13 cellular contexts compared by ENCODE assay signal in the genomic region with DNA sequence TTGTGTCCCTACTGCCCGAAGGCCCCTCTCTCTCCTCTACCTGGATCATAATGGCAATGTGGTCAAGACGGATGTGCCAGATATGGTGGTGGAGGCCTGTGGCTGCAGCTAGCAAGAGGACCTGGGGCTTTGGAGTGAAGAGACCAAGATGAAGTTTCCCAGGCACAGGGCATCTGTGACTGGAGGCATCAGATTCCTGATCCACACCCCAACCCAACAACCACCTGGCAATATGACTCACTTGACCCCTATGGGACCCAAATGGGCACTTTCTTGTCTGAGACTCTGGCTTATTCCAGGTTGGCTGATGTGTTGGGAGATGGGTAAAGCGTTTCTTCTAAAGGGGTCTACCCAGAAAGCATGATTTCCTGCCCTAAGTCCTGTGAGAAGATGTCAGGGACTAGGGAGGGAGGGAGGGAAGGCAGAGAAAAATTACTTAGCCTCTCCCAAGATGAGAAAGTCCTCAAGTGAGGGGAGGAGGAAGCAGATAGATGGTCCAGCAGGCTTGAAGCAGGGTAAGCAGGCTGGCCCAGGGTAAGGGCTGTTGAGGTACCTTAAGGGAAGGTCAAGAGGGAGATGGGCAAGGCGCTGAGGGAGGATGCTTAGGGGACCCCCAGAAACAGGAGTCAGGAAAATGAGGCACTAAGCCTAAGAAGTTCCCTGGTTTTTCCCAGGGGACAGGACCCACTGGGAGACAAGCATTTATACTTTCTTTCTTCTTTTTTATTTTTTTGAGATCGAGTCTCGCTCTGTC. TPM values are rescaled to one million over a fixed set of nuclear protein-coding genes. Genes with fewer than 3 reads are reported as not detected.
DNase-seq lines count a peak whose midpoint lies in the region; TF ChIP-seq lines count a peak whose summit lies in the region.
"Had no signal": no experiment of that assay in that cellular context is flagged by ENCODE, and none has a peak within 500 bp of the region (broad histone marks: within the 10 kb centered on the region; RNA-seq: fewer than 3 reads in every experiment).

No MANE protein-coding gene starts in this region.

- DNase-seq in Caco-2: no peak
- DNase-seq in SW480 (ENCODE audit: low spot score): peak; percentile 53
- no peak for DNase-seq in NCI-H2081 treated with DMSO at 0.1 percent for 48 hours (lab: John Stamatoyannopoulos, UW)
- DNase-seq in nucleus accumbens (lab: John Stamatoyannopoulos, UW): no peak
- no peak for DNase-seq in hypothalamus (lab: John Stamatoyannopoulos, UW)
- DNase-seq in HK-2 (ENCODE audit: unreplicated experiment): no peak

- H3K27me3 Mint-ChIP-seq in Caco-2 (ENCODE audit: insufficient read depth, unreplicated experiment): peaks cover 3% of the 10 kb centered on the region
- H3K27me3 Mint-ChIP-seq: stimulated activated naive CD8-positive, alpha-beta T cell treated with anti-CD3 and anti-CD28 coated beads, Interleukin-15, Interleukin-2, amounts not matched to agents 100 ng/mL and 50 ng/mL, for 24 hours had no signal

- TF ChIP-seq RAD21 in liver (IDR thresholded peaks at IDR 0.05): no peak

- CTCF ChIA-PET in Caco-2 (lab: Charles Lee): no interaction called here

- no peaks in the 10 kb centered on the region for H3K9me3 Mint-ChIP-seq in Caco-2 (ENCODE audit: unreplicated experiment)
- H3K9me3 Mint-ChIP-seq: stimulated activated naive CD8-positive, alpha-beta T cell treated with anti-CD3 and anti-CD28 coated beads, Interleukin-15, Interleukin-2, amounts not matched to agents 100 ng/mL and 50 ng/mL, for 24 hours had no signal

- H3K36me3 ChIP-seq in Caco-2 (ENCODE audit: control insufficient read depth, insufficient read depth, low read length) (no peaks in the 10 kb centered on the region), liver (ENCODE audit: control insufficient read depth in 4 of 4, insufficient read depth in 3 of 4, low read depth in 1 of 4, low read length in 3 of 4) (no peaks in the 10 kb centered on the region)
- H3K36me3 ChIP-seq: esophagus muscularis mucosa, heart left ventricle had no signal

- no peak for TF ChIP-seq CTCF in 22Rv1 (IDR thresholded peaks at IDR 0.05)
- no peak for TF ChIP-seq CTCF in Caco-2 (IDR thresholded peaks at IDR 0.05; ENCODE audit: insufficient read depth in 1 of 2, low read depth in 1 of 2, low read length in 1 of 2, severe bottlenecking in 1 of 2, unreplicated experiment in 1 of 2)
- no peak for TF ChIP-seq CTCF in liver (IDR thresholded peaks at IDR 0.05; ENCODE audit: low read depth, low read length, missing input control)

- H3K27ac Mint-ChIP-seq in Caco-2 (ENCODE audit: unreplicated experiment): peak overlapping the region; percentile 76

- H3K27ac ChIP-seq in 22Rv1 (0 out of 2 replicates have a peak overlapping the region, but pooled peaks have one; percentile 72), liver (ENCODE audit: low read depth in 1 of 2, low read length in 2 of 2) (peak overlapping the region; percentile 94 to 96)
- H3K27ac ChIP-seq: esophagus muscularis mucosa, heart left ventricle had no signal

- H3K9ac ChIP-seq in liver (ENCODE audit: low read depth in 1 of 2, low read length in 2 of 2): peak overlapping the region; percentile 84 to 96

- no peak overlapping the region for H3K4me3 Mint-ChIP-seq in Caco-2 (ENCODE audit: unreplicated experiment)

- no TSS peak for BruUV-seq in Caco-2 (replicated peaks; lab: Mats Ljungman, UMichigan)

- peaks cover 35% of the 10 kb centered on the region for H3K4me1 Mint-ChIP-seq in Caco-2 (ENCODE audit: low read depth, unreplicated experiment)

- no peaks in the 10 kb centered on the region for H3K27me3 ChIP-seq in Caco-2 (replicated peaks; ENCODE audit: control insufficient read depth, insufficient read depth, low read length)
- H3K27me3 ChIP-seq in liver (ENCODE audit: control insufficient read depth in 4 of 4, insufficient read depth in 4 of 4, low read length in 3 of 4): no peaks in the 10 kb centered on the region

- no peak overlapping the region for H3K4me3 ChIP-seq in Caco-2 (ENCODE audit: low read depth, low read length)
- H3K4me3 ChIP-seq in liver (ENCODE audit: low read depth in 1 of 3, low read length in 3 of 3): peak overlapping the region; percentile 67 to 92 (median 77)
- H3K4me3 ChIP-seq: esophagus muscularis mucosa, heart left ventricle, mucosa of descending colon had no signal

- POLR2A ChIA-PET in Caco-2 (lab: Charles Lee): no interaction called here

- intact Hi-C loops in Caco-2 (cut with micrococcal nuclease; ENCODE audit: unreplicated experiment): loop anchor here (5.0 kb wide), 1 partner anchor 280 kb away; a partner anchor contains a TSS

- H3K9me3 ChIP-seq in Caco-2 (no peaks in the 10 kb centered on the region), liver (ENCODE audit: control insufficient read depth in 4 of 4, low read length in 3 of 4) (no peaks in the 10 kb centered on the region)
- H3K9me3 ChIP-seq: esophagus muscularis mucosa, heart left ventricle, mucosa of descending colon had no signal

- peaks cover 7% of the 10 kb centered on the region for H3K36me3 Mint-ChIP-seq in Caco-2 (ENCODE audit: insufficient read depth, unreplicated experiment)

- peaks cover 35% of the 10 kb centered on the region for H3K4me1 ChIP-seq in Caco-2
- H3K4me1 ChIP-seq in liver (ENCODE audit: control insufficient read depth in 4 of 4, insufficient read depth in 4 of 4, low read length in 3 of 4): peaks cover 16 to 51% (median 28%) of the 10 kb centered on the region in 4 donors

- 56% methylated on average over 6 of the region's 6 CpGs for WGBS in liver

TF ChIP-seq in liver, 16 proteins besides CTCF, POLR2A, EP300 and RAD21:
- no peak for TF ChIP-seq TAF1 (conservative IDR thresholded peaks at IDR 0.05)
- TF ChIP-seq FOXA1 (IDR thresholded peaks at IDR 0.05): no peak
- no peak for TF ChIP-seq SP1 (IDR thresholded peaks at IDR 0.05)
- TF ChIP-seq HNF4A (conservative IDR thresholded peaks at IDR 0.05): no peak
- no peak for TF ChIP-seq HNF4G (IDR thresholded peaks at IDR 0.05)
- TF ChIP-seq NR2F2 (IDR thresholded peaks at IDR 0.05): no peak
- TF ChIP-seq RXRA (IDR thresholded peaks at IDR 0.05): no peak

RNA-seq across cellular contexts. Expression of a gene that starts 1.8 kb away (rescaled TPM):
- total RNA-seq in Caco-2 (2022) (9.1 and 13.9 TPM in 2 replicates), liver (100 to 1,000 TPM in 1 of 2 donors, 10 to 100 TPM in 1; 17.6 to 181 TPM)
- 100 to 1,000 TPM in 1 of 2 donors, 10 to 100 TPM in 1; 82.5 to 137 TPM for polyA plus RNA-seq in liver
- total RNA-seq: esophagus muscularis mucosa, mucosa of descending colon had no signal

RNA-seq across cellular contexts. Expression of a gene that starts 2.7 kb away (rescaled TPM):
- total RNA-seq in Caco-2 (2022) (0.48 and 0.53 TPM in 2 replicates), liver (under 1 TPM; 0.09 to 0.25 TPM)
- under 1 TPM; 0.23 to 0.44 TPM for polyA plus RNA-seq in liver

RNA-seq across cellular contexts. Expression of a gene that starts 22.3 kb away (rescaled TPM):
- total RNA-seq in Caco-2 (2022) (not detected in 2 replicates), liver (100 to 1,000 TPM in 1 of 2 donors, 1 to 10 TPM in 1; 2.8 to 102 TPM)
- 100 to 1,000 TPM in 1 of 2 donors, 10 to 100 TPM in 1; 71.0 to 134 TPM for polyA plus RNA-seq in liver
- total RNA-seq: esophagus muscularis mucosa, mucosa of descending colon, ureter had no signal

RNA-seq across cellular contexts. Expression of a gene that starts 22.8 kb away (rescaled TPM):
- total RNA-seq in Caco-2 (2022) (0.75 and 1.8 TPM in 2 replicates), liver (10 to 100 TPM in 1 of 2 donors, 1 to 10 TPM in 1; 7.7 to 12.0 TPM)
- polyA plus RNA-seq in liver: 1 to 10 TPM; 3.0 to 6.5 TPM

RNA-seq across cellular contexts. Expression of a gene that starts 26.1 kb away (rescaled TPM):
- total RNA-seq in Caco-2 (2022) (33.7 and 36.2 TPM in 2 replicates), liver (10 to 100 TPM in 1 of 2 donors, 1 to 10 TPM in 1; 7.4 to 28.9 TPM)
- polyA plus RNA-seq in liver: 10 to 100 TPM; 11.2 to 19.0 TPM
